Comparison of ENCODE assay signal across 8 cellular contexts in genomic region chr3:159766563-159767185, GRCh38.
DNase-seq lines count a peak whose midpoint lies in the region; ATAC-seq and TF ChIP-seq lines count a peak whose summit lies in the region.

No MANE protein-coding gene starts in this region.

- no peaks in the 10 kb centered on the region for H3K36me3 ChIP-seq in ACC112 (ENCODE audit: insufficient read depth, low read length)
- H3K36me3 ChIP-seq in HCT116 (ENCODE audit: control insufficient read depth in 1 of 2, insufficient read depth in 2 of 2, low read length in 2 of 2) = no peaks in the 10 kb centered on the region; a peak in 1 of 4 replicates
- H3K36me3 ChIP-seq in aorta (ENCODE audit: control insufficient read depth in 1 of 2, insufficient read depth in 2 of 2, low read length in 1 of 2) = no peaks in the 10 kb centered on the region

- H3K9ac ChIP-seq in HCT116 (ENCODE audit: low read length) = peak overlapping the region; percentile 85; the same call in 1 of the 2 replicates

- CTCF ChIA-PET in HCT116 (lab: Charles Lee) = interaction anchor here (1.0 to 1.8 kb wide), 3 partner anchors 15 to 28 kb away, joined by 3 to 5 read pairs (median 3); no protein-coding TSS in a partner anchor

- H3K79me2 ChIP-seq in ACC112 (ENCODE audit: control insufficient read depth, insufficient read depth, low read length, unreplicated experiment) = peaks cover 52% of the 10 kb centered on the region
- H3K79me2 ChIP-seq in HCT116 (ENCODE audit: insufficient read depth, low read length) = peaks cover 43% of the 10 kb centered on the region

- no TSS peak for BruUV-seq in HCT116 (replicated peaks; lab: Mats Ljungman, UMichigan)

- 41 to 60% methylated on average over 2 of the region's 2 CpGs for WGBS in aorta, 2 donors

- RAD21 ChIA-PET in HCT116 (lab: Charles Lee; ENCODE audit: low non-redundant PET in 1 of 2, low total read pairs in 2 of 2, uncharacterized antibody in 2 of 2, unreplicated experiment in 2 of 2) = no interaction called here

- TF ChIP-seq CTCF in HCT116 (IDR thresholded peaks at IDR 0.05 in 2 of 3, conservative IDR thresholded peaks at IDR 0.05 in 1 of 3; ENCODE audit: borderline replicate concordance in 1 of 3, insufficient read depth in 1 of 3, low read depth in 2 of 3, low read length in 2 of 3) = peak in 2 of 3 experiments; percentile 49 to 57; a peak in 4 of 6 replicates

- intact Hi-C loops in HCT116 (cut with micrococcal nuclease) = no loop called here
- intact Hi-C loops in aorta (cut with DNase I) = loop anchor here in 1 of 2 donors (10.0 kb wide), 1 partner anchor 88 kb away; no protein-coding TSS in a partner anchor

- no peaks in the 10 kb centered on the region for H3K9me3 ChIP-seq in HCT116 (ENCODE audit: control insufficient read depth in 1 of 2, insufficient read depth in 1 of 2, low read depth in 1 of 2, low read length in 2 of 2)
- no peaks in the 10 kb centered on the region for H3K9me3 ChIP-seq in aorta (ENCODE audit: control insufficient read depth, low read length)

- no peak for TF ChIP-seq RAD21 in HCT116 (IDR thresholded peaks at IDR 0.05; ENCODE audit: low read depth)

- H2AFZ ChIP-seq in ACC112 (ENCODE audit: low read length, unreplicated experiment) (no peak overlapping the region), HCT116 (ENCODE audit: low read depth, low read length, poor library complexity, severe bottlenecking) (no peak overlapping the region)

- no peak for DNase-seq in HCT116 (ENCODE audit: low read depth, low spot score)
- DNase-seq in SW 1271 (lab: John Stamatoyannopoulos, UW) = peak; percentile 30 to 65
- peak; percentile 43 for DNase-seq in iPS-NIHi7 (ENCODE audit: extremely low spot score)
- no peak for DNase-seq in aorta
- no peak for DNase-seq in stimulated activated naive CD4-positive, alpha-beta T cell (lab: John Stamatoyannopoulos, UW)
- no peak for DNase-seq in NCI-H1694 (lab: John Stamatoyannopoulos, UW)

- H3K27me3 ChIP-seq in ACC112 (ENCODE audit: insufficient read depth, low read length) (no peaks in the 10 kb centered on the region), HCT116 (ENCODE audit: insufficient read depth, low read length) (no peaks in the 10 kb centered on the region), aorta (ENCODE audit: control insufficient read depth in 1 of 2, insufficient read depth in 2 of 2, low read length in 1 of 2) (no peaks in the 10 kb centered on the region)

- ATAC-seq in HCT116 (no peak), aorta (ENCODE audit: low FRiP score) (no peak), GM21515 (IDR thresholded peaks at IDR 0.05; ENCODE audit: unreplicated experiment) (no peak)

- H3K9me2 ChIP-seq in HCT116 (ENCODE audit: insufficient read depth) = no peaks in the 10 kb centered on the region

- no peak for TF ChIP-seq POLR2A in HCT116 (IDR thresholded peaks at IDR 0.05; ENCODE audit: borderline replicate concordance, extremely low read depth, insufficient read depth, insufficient read length)

- no peaks in the 10 kb centered on the region for H4K20me1 ChIP-seq in HCT116 (ENCODE audit: insufficient read depth)

- H3K4me1 ChIP-seq in ACC112 (ENCODE audit: control insufficient read depth, insufficient read depth, low read length, unreplicated experiment) (peaks cover 36% of the 10 kb centered on the region), HCT116 (ENCODE audit: control insufficient read depth in 1 of 2, insufficient read depth in 2 of 2, low read length in 2 of 2) (peaks cover 22 to 36% of the 10 kb centered on the region in 2 experiments), aorta (ENCODE audit: control insufficient read depth in 1 of 2, insufficient read depth in 2 of 2, low read length in 2 of 2) (peaks cover 0 to 4% of the 10 kb centered on the region in 2 donors)

- H3K27ac ChIP-seq in ACC112 (ENCODE audit: low read depth, low read length) (peak overlapping the region; percentile 94), HCT116 (ENCODE audit: low read depth, low read length) (no peak overlapping the region; the same call in 1 of the 2 replicates), aorta (ENCODE audit: low read depth in 1 of 2, low read length in 2 of 2) (peak overlapping the region in 1 of 2 donors; percentile 89)

- POLR2A ChIA-PET in HCT116 (lab: Charles Lee) = no interaction called here

- H3K4me3 ChIP-seq in ACC112 (ENCODE audit: low read depth, low read length) = peak overlapping the region; percentile 83
- peak overlapping the region in 1 of 2 experiments; percentile 79; a peak in 1 of 4 replicates for H3K4me3 ChIP-seq in HCT116 (replicated peaks in 1 of 2; ENCODE audit: low read depth in 1 of 2, low read length in 2 of 2)
- H3K4me3 ChIP-seq in aorta (ENCODE audit: low read length in 2 of 2) = peak overlapping the region; percentile 37 to 50

- peak overlapping the region; percentile 93 for H3K4me2 ChIP-seq in HCT116 (ENCODE audit: low read length)

TF ChIP-seq in HCT116, 20 proteins besides CTCF, POLR2A, EP300 and RAD21:
- TF ChIP-seq EGR1 (IDR thresholded peaks at IDR 0.05; ENCODE audit: low read depth) = no peak
- no peak for TF ChIP-seq SIN3A (IDR thresholded peaks at IDR 0.05; ENCODE audit: low read depth)
- no peak for TF ChIP-seq SP1 (IDR thresholded peaks at IDR 0.05; ENCODE audit: low read depth)
- no peak for TF ChIP-seq EZH2phosphoT487 (IDR thresholded peaks at IDR 0.05; ENCODE audit: borderline replicate concordance)
- no peak for TF ChIP-seq YY1 (IDR thresholded peaks at IDR 0.05; ENCODE audit: extremely low read depth, insufficient replicate concordance, low read depth, low read length)
- TF ChIP-seq ZBTB33 (IDR thresholded peaks at IDR 0.05; ENCODE audit: extremely low read depth, insufficient replicate concordance, low read length) = no peak
- no peak for TF ChIP-seq TCF7L2 (IDR thresholded peaks at IDR 0.05; ENCODE audit: borderline replicate concordance, extremely low read depth, insufficient read depth, insufficient read length)
- TF ChIP-seq CBX3 (IDR thresholded peaks at IDR 0.05; ENCODE audit: low read depth) = no peak
- TF ChIP-seq POLR2AphosphoS5 (IDR thresholded peaks at IDR 0.05; ENCODE audit: low read depth, low read length) = no peak
- no peak for TF ChIP-seq JUND (IDR thresholded peaks at IDR 0.05)
- TF ChIP-seq, protein P1, sequence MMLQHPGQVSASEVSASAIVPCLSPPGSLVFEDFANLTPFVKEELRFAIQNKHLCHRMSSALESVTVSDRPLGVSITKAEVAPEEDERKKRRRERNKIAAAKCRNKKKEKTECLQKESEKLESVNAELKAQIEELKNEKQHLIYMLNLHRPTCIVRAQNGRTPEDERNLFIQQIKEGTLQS (IDR thresholded peaks at IDR 0.05) = no peak
- TF ChIP-seq ZNF274 (IDR thresholded peaks at IDR 0.05; ENCODE audit: low read depth, low read length) = no peak
- no peak for TF ChIP-seq SRF (IDR thresholded peaks at IDR 0.05; ENCODE audit: low read depth)
- TF ChIP-seq ELF1 (IDR thresholded peaks at IDR 0.05; ENCODE audit: borderline replicate concordance, low read depth) = no peak
- TF ChIP-seq FOSL1 (IDR thresholded peaks at IDR 0.05; ENCODE audit: low read depth) = no peak
- TF ChIP-seq CEBPB (IDR thresholded peaks at IDR 0.05; ENCODE audit: low read depth) = no peak
- no peak for TF ChIP-seq EZH2 (IDR thresholded peaks at IDR 0.05)
- TF ChIP-seq, protein P2, sequence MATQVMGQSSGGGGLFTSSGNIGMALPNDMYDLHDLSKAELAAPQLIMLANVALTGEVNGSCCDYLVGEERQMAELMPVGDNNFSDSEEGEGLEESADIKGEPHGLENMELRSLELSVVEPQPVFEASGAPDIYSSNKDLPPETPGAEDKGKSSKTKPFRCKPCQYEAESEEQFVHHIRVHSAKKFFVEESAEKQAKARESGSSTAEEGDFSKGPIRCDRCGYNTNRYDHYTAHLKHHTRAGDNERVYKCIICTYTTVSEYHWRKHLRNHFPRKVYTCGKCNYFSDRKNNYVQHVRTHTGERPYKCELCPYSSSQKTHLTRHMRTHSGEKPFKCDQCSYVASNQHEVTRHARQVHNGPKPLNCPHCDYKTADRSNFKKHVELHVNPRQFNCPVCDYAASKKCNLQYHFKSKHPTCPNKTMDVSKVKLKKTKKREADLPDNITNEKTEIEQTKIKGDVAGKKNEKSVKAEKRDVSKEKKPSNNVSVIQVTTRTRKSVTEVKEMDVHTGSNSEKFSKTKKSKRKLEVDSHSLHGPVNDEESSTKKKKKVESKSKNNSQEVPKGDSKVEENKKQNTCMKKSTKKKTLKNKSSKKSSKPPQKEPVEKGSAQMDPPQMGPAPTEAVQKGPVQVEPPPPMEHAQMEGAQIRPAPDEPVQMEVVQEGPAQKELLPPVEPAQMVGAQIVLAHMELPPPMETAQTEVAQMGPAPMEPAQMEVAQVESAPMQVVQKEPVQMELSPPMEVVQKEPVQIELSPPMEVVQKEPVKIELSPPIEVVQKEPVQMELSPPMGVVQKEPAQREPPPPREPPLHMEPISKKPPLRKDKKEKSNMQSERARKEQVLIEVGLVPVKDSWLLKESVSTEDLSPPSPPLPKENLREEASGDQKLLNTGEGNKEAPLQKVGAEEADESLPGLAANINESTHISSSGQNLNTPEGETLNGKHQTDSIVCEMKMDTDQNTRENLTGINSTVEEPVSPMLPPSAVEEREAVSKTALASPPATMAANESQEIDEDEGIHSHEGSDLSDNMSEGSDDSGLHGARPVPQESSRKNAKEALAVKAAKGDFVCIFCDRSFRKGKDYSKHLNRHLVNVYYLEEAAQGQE (IDR thresholded peaks at IDR 0.05; ENCODE audit: low read depth) = no peak

Comparison
In these comparisons a context has a peak if more than half of its experiments do, and no peak if none do; other contexts are left out.
1. DNase-seq: peak in SW 1271 (2 of 2) and iPS-NIHi7 (single experiment); none in HCT116 (single experiment), aorta (0 of 2), stimulated activated naive CD4-positive, alpha-beta T cell (0 of 6) and NCI-H1694 (single experiment).